ENCODE assay signal across 27 cellular contexts in the genomic region with DNA sequence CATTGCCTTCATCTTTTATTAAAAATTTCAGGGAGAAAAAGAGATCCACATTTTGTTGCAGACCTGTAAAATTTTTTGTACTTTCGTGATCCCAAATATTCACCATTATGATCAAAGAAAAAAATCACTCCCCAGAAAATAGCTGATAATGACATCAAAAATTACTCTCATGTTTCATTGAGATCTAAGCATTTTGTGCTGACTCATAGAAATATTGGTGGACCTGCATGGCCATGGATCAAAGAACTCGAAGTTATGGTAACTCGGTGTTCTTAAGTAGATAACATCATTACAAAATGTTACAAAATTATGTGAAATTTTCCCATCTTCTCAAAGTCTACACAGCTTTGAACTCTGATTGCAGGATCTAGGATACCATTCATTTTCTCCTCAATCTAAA.
"Had no signal": no experiment of that assay in that cellular context is flagged by ENCODE, and none has a peak within 500 bp of the region (broad histone marks: within the 10 kb centered on the region; RNA-seq: fewer than 3 reads in every experiment).

No MANE protein-coding gene starts in this region.

- H3K4me3 ChIP-seq: pancreas, psoas muscle, skin epidermis, smooth muscle cell, stomach, thoracic aorta, thyroid gland, tibial nerve, upper lobe of left lung, vagina had no signal

- ATAC-seq: naive thymus-derived CD8-positive, alpha-beta T cell; pancreas; psoas muscle; right cardiac atrium; sciatic nerve; stimulated activated effector memory CD8-positive, alpha-beta T cell treated with anti-CD3 and anti-CD28 coated beads, Interleukin-12 subunit alpha, Interleukin-12 subunit beta, amount 100 ng/mL, for 72 hours; stimulated activated naive B cell treated with anti-CD40 and anti-IgM and Interleukin-4, amounts not matched to agents 10 μg/mL and 1 μg/mL and 100 μg/mL, for 72 hours had no signal

- H3K27ac ChIP-seq: neutrophil, pancreas, psoas muscle, skin epidermis, stomach, thoracic aorta, thyroid gland, tibial nerve, upper lobe of left lung, vagina had no signal

- FAIRE-seq: pancreas, urothelium cell line had no signal

- H3K4me1 ChIP-seq: psoas muscle, stomach, thyroid gland, tibial nerve, upper lobe of left lung, vagina had no signal

- H3K9me3 ChIP-seq: neutrophil, pancreas, psoas muscle, stomach, thoracic aorta, thyroid gland, tibial nerve, upper lobe of left lung, vagina had no signal

- DNase-seq: naive B cell; naive thymus-derived CD8-positive, alpha-beta T cell; nephron progenitor cell; nucleus accumbens; pancreas; posterior cingulate gyrus; psoas muscle; right cardiac atrium; stimulated activated CD4-positive, alpha-beta T cell treated with anti-CD3 and anti-CD28 coated beads, Interleukin-15, amount 100 ng/mL, for 24 hours; stimulated activated CD4-positive, alpha-beta T cell treated with anti-CD3 and anti-CD28 coated beads, Interleukin-2, amount 100 ng/mL, for 24 hours; stimulated activated CD4-positive, alpha-beta T cell treated with anti-CD3 and anti-CD28 coated beads, Interleukin-2, amount 100 ng/mL, for 48 hours; stimulated activated CD4-positive, alpha-beta T cell treated with anti-CD3 and anti-CD28 coated beads, Interleukin-4, amount 100 ng/mL, for 24 hours; stimulated activated naive B cell treated with anti-CD40 and anti-IgM and Interleukin-4, amounts not matched to agents 10 μg/mL and 1 μg/mL and 100 μg/mL, for 72 hours; stimulated activated naive CD4-positive, alpha-beta T cell treated with Interleukin-2 at 50 U/mL for 16 hours; stomach; thyroid gland; trophoblast cell; upper lobe of left lung had no signal

- H3K36me3 ChIP-seq: neutrophil, pancreas, stomach, thoracic aorta, thyroid gland, tibial nerve, upper lobe of left lung, vagina had no signal

- H3K27me3 ChIP-seq: neutrophil, pancreas, stomach, thyroid gland, tibial nerve, upper lobe of left lung, vagina had no signal

- H3K4me2 ChIP-seq: smooth muscle cell had no signal
